8 cellular contexts compared by ENCODE assay signal in the genomic region with DNA sequence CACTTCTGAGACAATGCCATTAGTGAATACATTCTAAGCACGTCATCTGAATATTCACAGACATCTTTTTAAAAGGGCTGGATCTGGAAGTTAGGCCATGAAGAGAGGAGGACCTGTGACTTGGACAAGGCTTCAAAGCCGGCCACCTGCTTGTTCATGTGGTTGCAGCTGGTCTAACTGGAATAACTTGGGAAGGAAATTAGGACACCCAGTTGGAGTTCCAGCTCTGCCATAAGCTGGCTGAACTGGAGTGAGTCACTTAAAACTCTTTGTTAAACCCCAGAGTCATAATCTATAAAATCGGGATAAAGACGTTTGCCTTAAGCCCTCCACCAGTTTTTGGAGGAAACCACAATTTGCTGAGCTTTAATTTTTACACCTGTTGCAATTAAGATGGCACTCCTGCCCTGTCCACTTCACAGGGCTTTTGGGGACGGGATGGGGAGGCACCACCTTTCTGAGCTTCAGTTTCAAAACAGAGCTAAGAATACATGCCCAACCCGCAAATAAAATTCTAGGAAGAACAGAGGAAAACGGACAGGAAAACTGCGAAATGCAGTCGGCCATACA. TPM values are rescaled to one million over a fixed set of nuclear protein-coding genes. Genes with fewer than 3 reads are reported as not detected.
A peak's percentile ranks its signal among the peaks of the same experiment; 100 is the strongest.
DNase-seq lines count a peak whose midpoint lies in the region; ATAC-seq and TF ChIP-seq lines count a peak whose summit lies in the region.

No MANE protein-coding gene starts in this region.

- WGBS in adrenal gland, 4 donors: 21 to 27% (median 22%) methylated on average over 9 of the region's 9 CpGs
- WGBS in thymus: 21% methylated on average over 9 of the region's 9 CpGs

- H3K9me3 ChIP-seq in adrenal gland (replicated peaks in 1 of 3): no peaks in the 10 kb centered on the region
- H3K9me3 ChIP-seq in thymus (ENCODE audit: control insufficient read depth): no peaks in the 10 kb centered on the region

- DNase-seq in EH (ENCODE audit: low read depth): peak; percentile 11
- peak; percentile 50 for DNase-seq in HT-29 (ENCODE audit: low spot score)
- DNase-seq in adrenal gland: peak in 4 of 7 donors; percentile 17 to 28 (median 20)
- no peak for DNase-seq in left lobe of liver (ENCODE audit: low spot score)
- DNase-seq in NCI-H2081 (lab: John Stamatoyannopoulos, UW): no peak
- no peak for DNase-seq in NCI-H2227 treated with DMSO at 0.1 percent for 48 hours (lab: John Stamatoyannopoulos, UW)

- peaks cover 0 to 14% of the 10 kb centered on the region in 2 donors for H3K4me1 ChIP-seq in adrenal gland (replicated peaks in 1 of 2)
- no peaks in the 10 kb centered on the region for H3K4me1 ChIP-seq in thymus (ENCODE audit: control insufficient read depth, insufficient read depth, low read length)

- H3K27ac ChIP-seq in adrenal gland (peak overlapping the region in 4 of 5 donors; percentile 96 to 97 (median 97)), thymus (ENCODE audit: low read depth) (no peak overlapping the region)

- no peak for TF ChIP-seq POLR2A in adrenal gland (IDR thresholded peaks at IDR 0.05)

- ATAC-seq in left lobe of liver (peak; percentile 7), GM21360 (IDR thresholded peaks at IDR 0.05; ENCODE audit: unreplicated experiment) (no peak)

- H3K4me3 ChIP-seq in adrenal gland (peak overlapping the region in 2 of 4 donors; percentile 79 to 95), thymus (ENCODE audit: low read length) (peak overlapping the region; percentile 78)

- H3K36me3 ChIP-seq in adrenal gland (replicated peaks in 1 of 2) (no peaks in the 10 kb centered on the region), thymus (ENCODE audit: control insufficient read depth, insufficient read depth) (no peaks in the 10 kb centered on the region)

- intact Hi-C loops in adrenal gland (cut with DNase I): loop anchor here in 1 of 2 donors (5.0 kb wide), 1 partner anchor 84 kb away; the partner anchor contains the start of gene NR4A3

- no peak for TF ChIP-seq CTCF in adrenal gland (IDR thresholded peaks at IDR 0.05)

- H3K27me3 ChIP-seq in adrenal gland (no peaks in the 10 kb centered on the region), thymus (ENCODE audit: control insufficient read depth, insufficient read depth) (no peaks in the 10 kb centered on the region)

RNA-seq across cellular contexts. Expression of gene STX17, which starts 0.5 kb away (rescaled TPM):
- 7.4 and 7.6 TPM in 2 replicates for total RNA-seq in HT-29 (2014; rRNA removed; shearing (Covaris generic))
- total RNA-seq in adrenal gland (10 to 100 TPM; 15.9 to 47.2 (median 31.6) TPM), left lobe of liver (25.8 TPM)
- polyA plus RNA-seq in adrenal gland (10 to 100 TPM in 1 of 3 donors, 1 to 10 TPM in 2; 5.4 to 20.4 (median 8.5) TPM), thymus (7.5 TPM)

Comparison
In these comparisons a context has a peak if more than half of its experiments do, and no peak if none do; other contexts are left out.
1. DNase-seq: peak in EH (single experiment), HT-29 (single experiment) and adrenal gland (4 of 7); none in left lobe of liver (single experiment), NCI-H2081 (0 of 2) and NCI-H2227 treated with DMSO at 0.1 percent for 48 hours (single experiment).